In the genomic region with DNA sequence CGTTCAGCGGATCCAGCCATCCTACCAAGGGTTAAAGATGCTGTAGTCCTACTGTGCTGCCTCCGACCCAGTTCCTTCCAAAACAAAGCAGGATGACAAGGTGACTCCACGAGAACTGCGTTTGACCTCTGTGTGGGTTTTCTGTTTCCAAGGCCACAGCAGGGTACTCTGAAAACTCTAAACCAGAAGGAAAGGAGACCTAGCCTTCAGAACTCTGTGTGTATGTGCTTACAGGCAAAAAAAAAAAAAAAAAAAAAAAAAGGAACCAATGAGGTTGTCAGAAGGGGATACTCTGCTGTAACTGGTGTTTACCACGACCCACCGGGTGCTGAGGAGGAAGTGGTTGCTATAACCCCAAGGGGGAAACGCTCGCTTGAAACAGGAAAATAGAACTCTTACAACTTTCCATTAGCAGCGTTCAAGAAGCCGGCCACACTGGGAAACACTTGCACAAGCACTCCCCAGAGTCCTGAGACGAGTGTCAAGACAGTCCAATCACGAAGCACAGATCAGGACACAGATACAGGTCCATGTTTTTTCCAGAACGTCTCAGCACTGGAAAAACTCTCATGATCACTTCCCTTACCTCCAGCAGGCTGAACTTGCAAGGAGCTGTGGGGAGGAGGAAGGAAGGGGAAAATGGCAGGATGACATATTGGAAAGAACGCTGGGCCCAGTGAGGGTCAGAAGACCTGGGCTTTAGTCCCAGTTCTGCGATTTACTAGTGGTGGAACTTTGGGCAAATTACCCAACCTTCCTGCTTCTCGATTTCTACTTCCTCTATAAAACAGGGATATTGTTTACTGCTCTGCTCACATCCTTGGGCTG, we compare ENCODE assay signal across 8 cellular contexts.
A peak's percentile ranks its signal among the peaks of the same experiment; 100 is the strongest.
DNase-seq lines count a peak whose midpoint lies in the region; ATAC-seq and TF ChIP-seq lines count a peak whose summit lies in the region.

No MANE protein-coding gene starts in this region.

- no peak for DNase-seq in MCF 10A (ENCODE audit: unreplicated experiment)
- DNase-seq in mammary epithelial cell = no peak
- DNase-seq in activated CD4-positive, alpha-beta T cell treated with anti-CD3 and anti-CD28 coated beads for 4 hours = peak; percentile 63 to 75
- no peak for DNase-seq in endothelial cell (ENCODE audit: low spot score)
- DNase-seq in NCI-H2171 (lab: John Stamatoyannopoulos, UW) = no peak
- no peak for DNase-seq in NCI-H526 treated with DMSO at 0.1 percent for 48 hours (lab: John Stamatoyannopoulos, UW)

- H3K9me3 Mint-ChIP-seq in MCF 10A (ENCODE audit: unreplicated experiment) (no peaks in the 10 kb centered on the region), endothelial cell (ENCODE audit: unreplicated experiment) (no peaks in the 10 kb centered on the region)

- H3K4me3 ChIP-seq in mammary epithelial cell (replicated peaks in 1 of 3; ENCODE audit: insufficient read depth in 1 of 3, low read depth in 2 of 3, low read length in 3 of 3) = no peak overlapping the region
- no peak overlapping the region for H3K4me3 ChIP-seq in skin epidermis

- H3K4me1 Mint-ChIP-seq in MCF 10A (ENCODE audit: insufficient read depth, unreplicated experiment) (peaks cover 30% of the 10 kb centered on the region), endothelial cell (ENCODE audit: unreplicated experiment) (peaks cover 87% of the 10 kb centered on the region)

- no peak overlapping the region for H2AFZ ChIP-seq in mammary epithelial cell (ENCODE audit: low read depth, low read length)

- peak; percentile 57 for ATAC-seq in HG03439 (IDR thresholded peaks at IDR 0.05; ENCODE audit: unreplicated experiment)

- H3K9me3 ChIP-seq in mammary epithelial cell (replicated peaks; ENCODE audit: insufficient read depth, low read length) = no peaks in the 10 kb centered on the region

- BruUV-seq in MCF 10A (replicated peaks; lab: Mats Ljungman, UMichigan) = no TSS peak
- BruUV-seq in mammary epithelial cell (replicated peaks; lab: Mats Ljungman, UMichigan) = no TSS peak

- no peaks in the 10 kb centered on the region for H3K27me3 ChIP-seq in mammary epithelial cell (ENCODE audit: insufficient read depth, low read length)

- WGBS in mammary epithelial cell (ENCODE audit: low coverage, missing lambda C conversion rate) = 97% methylated on average over 17 of the region's 17 CpGs

- no peaks in the 10 kb centered on the region for H3K36me3 Mint-ChIP-seq in MCF 10A (ENCODE audit: insufficient read depth, unreplicated experiment)
- H3K36me3 Mint-ChIP-seq in endothelial cell (ENCODE audit: low read depth, unreplicated experiment) = peaks cover 10% of the 10 kb centered on the region

- CTCF ChIA-PET in MCF 10A (lab: Yijun Ruan, JAX) = interaction anchor here (0.7 kb wide), 1 partner anchor 13 kb away, joined by 3 read pairs; no protein-coding TSS in a partner anchor
- CTCF ChIA-PET in mammary epithelial cell (lab: Charles Lee; ENCODE audit: low non-redundant PET) = no interaction called here

- dilution Hi-C loops in mammary epithelial cell (cut with HindIII; ENCODE audit: low sequenced_read_pairs) = loop anchor here (5.0 kb wide), 1 partner anchor 72 kb away; no protein-coding TSS in a partner anchor

- H3K27me3 Mint-ChIP-seq in MCF 10A (ENCODE audit: insufficient read depth, unreplicated experiment) (no peaks in the 10 kb centered on the region), endothelial cell (ENCODE audit: unreplicated experiment) (peaks cover 6% of the 10 kb centered on the region)

- H4K20me1 ChIP-seq in mammary epithelial cell (ENCODE audit: insufficient read depth, low read length) = no peaks in the 10 kb centered on the region

- H3K27ac Mint-ChIP-seq in MCF 10A (ENCODE audit: low read depth, unreplicated experiment) (peak overlapping the region; percentile 73), endothelial cell (ENCODE audit: unreplicated experiment) (peak overlapping the region; percentile 92)

- no peak overlapping the region for H3K4me3 Mint-ChIP-seq in MCF 10A (ENCODE audit: unreplicated experiment)
- H3K4me3 Mint-ChIP-seq in endothelial cell (ENCODE audit: unreplicated experiment) = peak overlapping the region; percentile 8

- TF ChIP-seq CTCF in MCF 10A (IDR thresholded peaks at IDR 0.05; ENCODE audit: unreplicated experiment) = no peak
- no peak for TF ChIP-seq CTCF in mammary epithelial cell (conservative IDR thresholded peaks at IDR 0.05 in 1 of 2, IDR thresholded peaks at IDR 0.05 in 1 of 2; ENCODE audit: extremely low read depth in 1 of 2, insufficient read depth in 1 of 2, low read depth in 1 of 2, low read length in 2 of 2)
- TF ChIP-seq CTCF in endothelial cell (IDR thresholded peaks at IDR 0.05; ENCODE audit: unreplicated experiment) = no peak

- POLR2A ChIA-PET in MCF 10A (lab: Yijun Ruan, JAX) = interaction anchor here (3.2 kb wide), 1 partner anchor 13 kb away, joined by 18 read pairs; no protein-coding TSS in a partner anchor

- no peak overlapping the region for H3K9ac ChIP-seq in mammary epithelial cell (ENCODE audit: insufficient read depth, low read length)

- H3K36me3 ChIP-seq in mammary epithelial cell (ENCODE audit: insufficient read depth, low read length) = no peaks in the 10 kb centered on the region

- in situ Hi-C loops in mammary epithelial cell (cut with MboI; ENCODE audit: low sequenced_read_pairs in 2 of 2) = no loop called here

- no peaks in the 10 kb centered on the region for H3K79me2 ChIP-seq in mammary epithelial cell (ENCODE audit: insufficient read depth, low read length)

- H3K27ac ChIP-seq in mammary epithelial cell (ENCODE audit: insufficient read depth, low read depth, low read length) (no peak overlapping the region), skin epidermis (peak overlapping the region in 19 of 21 experiments; percentile 60 to 91 (median 81))

- no peak overlapping the region for H3K4me2 ChIP-seq in mammary epithelial cell (ENCODE audit: insufficient read depth, low read depth, low read length)

- intact Hi-C loops in MCF 10A (cut with micrococcal nuclease) (no loop called here), mammary epithelial cell (cut with micrococcal nuclease) (no loop called here)

- H3K4me1 ChIP-seq in mammary epithelial cell (ENCODE audit: insufficient read depth, low read length) = peaks cover 21% of the 10 kb centered on the region

Comparison
In these comparisons a context has a peak if more than half of its experiments do, and no peak if none do; other contexts are left out.
1. DNase-seq: peak in activated CD4-positive, alpha-beta T cell treated with anti-CD3 and anti-CD28 coated beads for 4 hours (2 of 2); none in MCF 10A (single experiment), mammary epithelial cell (single experiment), endothelial cell (single experiment), NCI-H2171 (single experiment) and NCI-H526 treated with DMSO at 0.1 percent for 48 hours (single experiment).